In the genomic region with DNA sequence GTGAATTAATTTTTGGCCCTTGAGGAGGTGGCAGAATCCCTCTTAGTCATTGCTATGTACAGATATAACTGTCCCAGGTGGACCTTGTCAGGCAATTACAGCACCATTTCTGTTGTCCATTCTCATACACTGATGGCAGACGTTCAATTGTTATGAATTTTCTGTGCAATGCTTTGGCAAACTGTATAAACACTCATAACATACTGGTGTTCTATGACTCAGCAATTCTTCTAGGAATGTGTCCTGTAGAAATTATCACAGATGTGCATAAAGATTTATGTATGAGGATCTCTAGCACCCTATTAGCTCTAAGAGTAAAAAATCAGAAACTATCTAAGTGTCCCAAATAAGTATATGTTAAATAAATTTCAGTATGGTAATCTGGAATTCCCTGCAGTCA, we compare ENCODE assay signal across 14 cellular contexts.
DNase-seq lines count a peak whose midpoint lies in the region; ATAC-seq, FAIRE-seq and TF ChIP-seq lines count a peak whose summit lies in the region.
"Had no signal": no experiment of that assay in that cellular context is flagged by ENCODE, and none has a peak within 500 bp of the region (broad histone marks: within the 10 kb centered on the region; RNA-seq: fewer than 3 reads in every experiment).

No MANE protein-coding gene starts in this region.

- no peak overlapping the region for H4K5ac ChIP-seq in H1 (ENCODE audit: insufficient read length, low read depth, low read length)

- POLR2A ChIA-PET in H1 (lab: Charles Lee; ENCODE audit: partially characterized antibody), result interaction anchor here (0.8 kb wide), 1 partner anchor 32 kb away, joined by 3 read pairs; no protein-coding TSS in a partner anchor

- H3K27ac ChIP-seq in GM23248 (no peak overlapping the region), H1 (ENCODE audit: low read depth, low read length) (no peak overlapping the region), osteoblast (ENCODE audit: low read depth, low read length) (no peak overlapping the region)
- H3K27ac ChIP-seq: ascending aorta, dorsolateral prefrontal cortex, foreskin keratinocyte had no signal

- no peak for TF ChIP-seq CTCF in H1 (IDR thresholded peaks at IDR 0.05; ENCODE audit: control extremely low read depth in 1 of 3, insufficient read depth in 1 of 3, low read depth in 1 of 3, low read length in 3 of 3)
- TF ChIP-seq CTCF in osteoblast (IDR thresholded peaks at IDR 0.05; ENCODE audit: extremely low read depth, low read depth, low read length), result no peak

- WGBS in GM23248 (ENCODE audit: low coverage in 1 of 2, low lambda C conversion rate in 2 of 2, missing lambda C conversion rate in 2 of 2), 2 experiments, result 15 to 28% methylated on average over 1 of the region's 1 CpG
- WGBS in H1 (ENCODE audit: extremely low coverage in 1 of 2, insufficient coverage in 1 of 2, insufficient read length in 1 of 2, insufficient replicate concordance in 2 of 2, low coverage in 1 of 2, low lambda C conversion rate in 2 of 2, missing lambda C conversion rate in 1 of 2), 2 experiments, result 70% methylated on average over 1 of the region's 1 CpG; no CpG with 5 or more reads in 1 of the 2 experiments

- H3K27me3 ChIP-seq in GM23248 (replicated peaks; ENCODE audit: insufficient read depth) (no peaks in the 10 kb centered on the region), H1 (replicated peaks in 1 of 4; ENCODE audit: control insufficient read depth in 3 of 4, extremely low read depth in 1 of 4, insufficient read depth in 3 of 4, low read length in 3 of 4) (no peaks in the 10 kb centered on the region), osteoblast (ENCODE audit: insufficient read depth, low read length) (no peaks in the 10 kb centered on the region)
- H3K27me3 ChIP-seq: ascending aorta, foreskin keratinocyte had no signal

- H3K9me3 ChIP-seq in GM23248 (ENCODE audit: low read depth) (no peaks in the 10 kb centered on the region), H1 (ENCODE audit: insufficient read depth in 2 of 2, low read depth in 1 of 2, low read length in 1 of 2) (no peaks in the 10 kb centered on the region), osteoblast (ENCODE audit: low read depth, low read length) (no peaks in the 10 kb centered on the region)
- H3K9me3 ChIP-seq: ascending aorta had no signal

- no peak overlapping the region for H3K18ac ChIP-seq in H1 (ENCODE audit: extremely low read depth, low read length)

- no peak overlapping the region for H2BK120ac ChIP-seq in H1 (replicated peaks; ENCODE audit: low read depth, low read length)

- FAIRE-seq in H1 (lab: Jason Lieb, UNC), result no peak
- FAIRE-seq: small intestine had no signal

- H2BK15ac ChIP-seq in H1 (ENCODE audit: low read length), result no peak overlapping the region

- H3K79me2 ChIP-seq in GM23248 (ENCODE audit: insufficient read depth) (no peaks in the 10 kb centered on the region), H1 (ENCODE audit: control insufficient read depth in 1 of 2, insufficient read depth in 2 of 2, low read length in 2 of 2) (no peaks in the 10 kb centered on the region), osteoblast (ENCODE audit: insufficient read depth, low read length) (no peaks in the 10 kb centered on the region)

- TF ChIP-seq POLR2A in H1 (IDR thresholded peaks at IDR 0.05; ENCODE audit: control extremely low read depth in 1 of 2, low read depth in 2 of 2, low read length in 2 of 2), result no peak

- no peak overlapping the region for H4K91ac ChIP-seq in H1 (replicated peaks; ENCODE audit: insufficient read length, low read length)

- H3K79me1 ChIP-seq in H1 (ENCODE audit: low read depth, low read length), result no peaks in the 10 kb centered on the region

- CTCF ChIA-PET in H1 (lab: Charles Lee; ENCODE audit: partially characterized antibody), result interaction anchor here (0.6 to 0.7 kb wide), 2 partner anchors 36 to 1097 kb away, joined by 3 read pairs; no protein-coding TSS in a partner anchor

- no peak overlapping the region for H2BK20ac ChIP-seq in H1 (ENCODE audit: low read length)

- H3K4me3 ChIP-seq in GM23248 (no peak overlapping the region), H1 (ENCODE audit: extremely low read depth in 1 of 4, insufficient read depth in 2 of 4, low read depth in 3 of 4, low read length in 4 of 4) (no peak overlapping the region), osteoblast (ENCODE audit: insufficient read depth, low read length) (no peak overlapping the region)
- H3K4me3 ChIP-seq: ascending aorta, dorsolateral prefrontal cortex had no signal

- H3K23ac ChIP-seq in H1 (ENCODE audit: insufficient read length), result no peak overlapping the region

- no peaks in the 10 kb centered on the region for H3K9me2 ChIP-seq in GM23248 (ENCODE audit: insufficient read depth)

- H4K8ac ChIP-seq in H1 (ENCODE audit: extremely low read depth, insufficient read depth, low read length), result no peak overlapping the region

- no peaks in the 10 kb centered on the region for H3K36me3 ChIP-seq in GM23248 (ENCODE audit: low read depth)
- no peaks in the 10 kb centered on the region for H3K36me3 ChIP-seq in H1 (ENCODE audit: control insufficient read depth in 2 of 4, insufficient read depth in 4 of 4, low read length in 3 of 4)
- no peaks in the 10 kb centered on the region for H3K36me3 ChIP-seq in osteoblast (ENCODE audit: insufficient read depth, low read length)
- H3K36me3 ChIP-seq: ascending aorta had no signal

- H4K20me1 ChIP-seq in GM23248 (ENCODE audit: insufficient read depth) (no peaks in the 10 kb centered on the region; the same call in 1 of the 2 replicates), H1 (replicated peaks in 1 of 2; ENCODE audit: control insufficient read depth in 1 of 2, insufficient read depth in 2 of 2, low read length in 2 of 2) (no peaks in the 10 kb centered on the region), osteoblast (ENCODE audit: insufficient read depth, low read length) (no peaks in the 10 kb centered on the region)

- no peak overlapping the region for H3K14ac ChIP-seq in H1 (ENCODE audit: insufficient read length)

- DNase-seq in GM23248, result peak; percentile 6
- DNase-seq in NCI-H446 treated with DMSO at 0.1 percent for 48 hours (lab: John Stamatoyannopoulos, UW), result peak; percentile 8
- DNase-seq in H1 (ENCODE audit: low read depth in 1 of 2, low spot score in 2 of 2), result no peak
- peak; percentile 17 for DNase-seq in osteoblast (ENCODE audit: insufficient read length, low spot score, missing footprints)
- no peak for DNase-seq in SK-N-DZ (ENCODE audit: low spot score)
- DNase-seq in NOMO-1 treated with DMSO at 0.1 percent for 48 hours (lab: John Stamatoyannopoulos, UW; ENCODE audit: unreplicated experiment), result no peak
- DNase-seq: activated CD4-positive, alpha-beta T cell treated with anti-CD3 and anti-CD28 coated beads, Interleukin-2, amount 10 ng/mL, durations not matched to agents 24 days and 14 days; dorsolateral prefrontal cortex; Kasumi-1; NCI-H1417 treated with DMSO at 0.1 percent for 48 hours; small intestine had no signal

- H3F3A ChIP-seq in GM23248 (ENCODE audit: insufficient read depth), result no peaks in the 10 kb centered on the region

- H3K4me1 ChIP-seq in GM23248 (ENCODE audit: insufficient read depth) (no peaks in the 10 kb centered on the region), H1 (replicated peaks in 1 of 4; ENCODE audit: control insufficient read depth in 3 of 4, insufficient read depth in 4 of 4, low read length in 3 of 4) (no peaks in the 10 kb centered on the region), osteoblast (ENCODE audit: insufficient read depth, low read length) (no peaks in the 10 kb centered on the region)
- H3K4me1 ChIP-seq: ascending aorta, foreskin keratinocyte had no signal

- no peak for TF ChIP-seq EP300 in H1 (IDR thresholded peaks at IDR 0.05; ENCODE audit: borderline replicate concordance in 1 of 2, low read depth in 2 of 2, low read length in 2 of 2)

- H2AFZ ChIP-seq in GM23248, result no peak overlapping the region
- H2AFZ ChIP-seq in H1 (ENCODE audit: low read length), result no peak overlapping the region
- no peak overlapping the region for H2AFZ ChIP-seq in osteoblast (ENCODE audit: low read length)

- H3K4ac ChIP-seq in H1 (replicated peaks; ENCODE audit: insufficient read length, low read depth, low read length), result no peak overlapping the region

- H2BK12ac ChIP-seq in H1 (ENCODE audit: low read depth, low read length), result no peak overlapping the region

- H3K56ac ChIP-seq in H1 (replicated peaks; ENCODE audit: insufficient read length, low read depth, low read length), result no peak overlapping the region

- H3K23me2 ChIP-seq in H1 (ENCODE audit: low read depth, low read length), result no peaks in the 10 kb centered on the region

- no peak for ATAC-seq in HG02571 (IDR thresholded peaks at IDR 0.05; ENCODE audit: unreplicated experiment)
- ATAC-seq: foreskin keratinocyte had no signal

- no peak overlapping the region for H2AK5ac ChIP-seq in H1 (ENCODE audit: low read depth, low read length)

- H3K9ac ChIP-seq in GM23248, result no peak overlapping the region
- no peak overlapping the region for H3K9ac ChIP-seq in H1 (replicated peaks in 1 of 4; ENCODE audit: extremely low read depth in 1 of 4, low read depth in 3 of 4, low read length in 3 of 4)

- no peak overlapping the region for H2BK5ac ChIP-seq in H1 (ENCODE audit: low read depth, low read length)

- in situ Hi-C loops in GM23248 (cut with MboI), result no loop called here

- no peak for TF ChIP-seq RAD21 in H1 (IDR thresholded peaks at IDR 0.05 in 1 of 2, conservative IDR thresholded peaks at IDR 0.05 in 1 of 2; ENCODE audit: low read depth in 2 of 2, low read length in 2 of 2)

- H3K4me2 ChIP-seq in GM23248 (ENCODE audit: unreplicated experiment) (no peak overlapping the region), H1 (ENCODE audit: insufficient read depth in 1 of 2, low read depth in 2 of 2, low read length in 2 of 2) (no peak overlapping the region), osteoblast (ENCODE audit: insufficient read depth, low read length) (no peak overlapping the region)

TF ChIP-seq in H1, 55 proteins besides CTCF, POLR2A, EP300 and RAD21:
- TF ChIP-seq CBX8 (IDR thresholded peaks at IDR 0.05; ENCODE audit: borderline replicate concordance, low read depth, low read length) (no peak), BCL11A (IDR thresholded peaks at IDR 0.05; ENCODE audit: low read depth in 2 of 2, low read length in 2 of 2) (no peak), BRCA1 (IDR thresholded peaks at IDR 0.05; ENCODE audit: low read depth, low read length) (no peak), BACH1 (IDR thresholded peaks at IDR 0.05; ENCODE audit: low read length) (peak; percentile 70; the same call in 1 of the 2 replicates)
TF ChIP-seq in H1: peak in this region for 1.

Comparison
In these comparisons a context has a peak if more than half of its experiments do, and no peak if none do; other contexts are left out.
1. DNase-seq: peak in GM23248 (single experiment), NCI-H446 treated with DMSO at 0.1 percent for 48 hours (single experiment) and osteoblast (single experiment); none in H1 (0 of 2), SK-N-DZ (single experiment) and NOMO-1 treated with DMSO at 0.1 percent for 48 hours (single experiment).